In the genomic region with DNA sequence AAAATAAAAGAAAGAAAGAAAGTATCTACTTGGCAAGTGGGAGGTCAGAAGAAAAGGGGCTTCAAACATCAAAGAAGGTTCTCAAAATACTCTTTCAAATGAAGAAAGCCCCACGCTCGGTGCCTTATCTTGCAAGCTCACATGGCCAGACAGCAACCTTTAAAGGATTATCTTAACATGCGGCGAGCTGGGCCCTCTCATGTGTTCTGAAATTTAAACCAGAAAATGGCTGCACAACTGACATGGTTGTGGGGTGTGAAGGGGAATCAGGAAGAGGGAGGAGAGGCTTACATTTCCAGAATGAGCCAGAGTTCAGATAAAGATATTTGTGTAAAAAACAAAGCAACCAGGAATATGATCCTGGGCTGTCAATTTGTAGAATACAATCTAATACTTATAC, we compare ENCODE assay signal across 1 cellular context.
A peak's percentile ranks its signal among the peaks of the same experiment; 100 is the strongest.
TF ChIP-seq lines count a peak whose summit lies in the region.

No MANE protein-coding gene starts in this region.

TF ChIP-seq in K562, 482 proteins besides CTCF, POLR2A, EP300 and RAD21 (continued from another document and continues in another):
- TF ChIP-seq, protein P1, sequence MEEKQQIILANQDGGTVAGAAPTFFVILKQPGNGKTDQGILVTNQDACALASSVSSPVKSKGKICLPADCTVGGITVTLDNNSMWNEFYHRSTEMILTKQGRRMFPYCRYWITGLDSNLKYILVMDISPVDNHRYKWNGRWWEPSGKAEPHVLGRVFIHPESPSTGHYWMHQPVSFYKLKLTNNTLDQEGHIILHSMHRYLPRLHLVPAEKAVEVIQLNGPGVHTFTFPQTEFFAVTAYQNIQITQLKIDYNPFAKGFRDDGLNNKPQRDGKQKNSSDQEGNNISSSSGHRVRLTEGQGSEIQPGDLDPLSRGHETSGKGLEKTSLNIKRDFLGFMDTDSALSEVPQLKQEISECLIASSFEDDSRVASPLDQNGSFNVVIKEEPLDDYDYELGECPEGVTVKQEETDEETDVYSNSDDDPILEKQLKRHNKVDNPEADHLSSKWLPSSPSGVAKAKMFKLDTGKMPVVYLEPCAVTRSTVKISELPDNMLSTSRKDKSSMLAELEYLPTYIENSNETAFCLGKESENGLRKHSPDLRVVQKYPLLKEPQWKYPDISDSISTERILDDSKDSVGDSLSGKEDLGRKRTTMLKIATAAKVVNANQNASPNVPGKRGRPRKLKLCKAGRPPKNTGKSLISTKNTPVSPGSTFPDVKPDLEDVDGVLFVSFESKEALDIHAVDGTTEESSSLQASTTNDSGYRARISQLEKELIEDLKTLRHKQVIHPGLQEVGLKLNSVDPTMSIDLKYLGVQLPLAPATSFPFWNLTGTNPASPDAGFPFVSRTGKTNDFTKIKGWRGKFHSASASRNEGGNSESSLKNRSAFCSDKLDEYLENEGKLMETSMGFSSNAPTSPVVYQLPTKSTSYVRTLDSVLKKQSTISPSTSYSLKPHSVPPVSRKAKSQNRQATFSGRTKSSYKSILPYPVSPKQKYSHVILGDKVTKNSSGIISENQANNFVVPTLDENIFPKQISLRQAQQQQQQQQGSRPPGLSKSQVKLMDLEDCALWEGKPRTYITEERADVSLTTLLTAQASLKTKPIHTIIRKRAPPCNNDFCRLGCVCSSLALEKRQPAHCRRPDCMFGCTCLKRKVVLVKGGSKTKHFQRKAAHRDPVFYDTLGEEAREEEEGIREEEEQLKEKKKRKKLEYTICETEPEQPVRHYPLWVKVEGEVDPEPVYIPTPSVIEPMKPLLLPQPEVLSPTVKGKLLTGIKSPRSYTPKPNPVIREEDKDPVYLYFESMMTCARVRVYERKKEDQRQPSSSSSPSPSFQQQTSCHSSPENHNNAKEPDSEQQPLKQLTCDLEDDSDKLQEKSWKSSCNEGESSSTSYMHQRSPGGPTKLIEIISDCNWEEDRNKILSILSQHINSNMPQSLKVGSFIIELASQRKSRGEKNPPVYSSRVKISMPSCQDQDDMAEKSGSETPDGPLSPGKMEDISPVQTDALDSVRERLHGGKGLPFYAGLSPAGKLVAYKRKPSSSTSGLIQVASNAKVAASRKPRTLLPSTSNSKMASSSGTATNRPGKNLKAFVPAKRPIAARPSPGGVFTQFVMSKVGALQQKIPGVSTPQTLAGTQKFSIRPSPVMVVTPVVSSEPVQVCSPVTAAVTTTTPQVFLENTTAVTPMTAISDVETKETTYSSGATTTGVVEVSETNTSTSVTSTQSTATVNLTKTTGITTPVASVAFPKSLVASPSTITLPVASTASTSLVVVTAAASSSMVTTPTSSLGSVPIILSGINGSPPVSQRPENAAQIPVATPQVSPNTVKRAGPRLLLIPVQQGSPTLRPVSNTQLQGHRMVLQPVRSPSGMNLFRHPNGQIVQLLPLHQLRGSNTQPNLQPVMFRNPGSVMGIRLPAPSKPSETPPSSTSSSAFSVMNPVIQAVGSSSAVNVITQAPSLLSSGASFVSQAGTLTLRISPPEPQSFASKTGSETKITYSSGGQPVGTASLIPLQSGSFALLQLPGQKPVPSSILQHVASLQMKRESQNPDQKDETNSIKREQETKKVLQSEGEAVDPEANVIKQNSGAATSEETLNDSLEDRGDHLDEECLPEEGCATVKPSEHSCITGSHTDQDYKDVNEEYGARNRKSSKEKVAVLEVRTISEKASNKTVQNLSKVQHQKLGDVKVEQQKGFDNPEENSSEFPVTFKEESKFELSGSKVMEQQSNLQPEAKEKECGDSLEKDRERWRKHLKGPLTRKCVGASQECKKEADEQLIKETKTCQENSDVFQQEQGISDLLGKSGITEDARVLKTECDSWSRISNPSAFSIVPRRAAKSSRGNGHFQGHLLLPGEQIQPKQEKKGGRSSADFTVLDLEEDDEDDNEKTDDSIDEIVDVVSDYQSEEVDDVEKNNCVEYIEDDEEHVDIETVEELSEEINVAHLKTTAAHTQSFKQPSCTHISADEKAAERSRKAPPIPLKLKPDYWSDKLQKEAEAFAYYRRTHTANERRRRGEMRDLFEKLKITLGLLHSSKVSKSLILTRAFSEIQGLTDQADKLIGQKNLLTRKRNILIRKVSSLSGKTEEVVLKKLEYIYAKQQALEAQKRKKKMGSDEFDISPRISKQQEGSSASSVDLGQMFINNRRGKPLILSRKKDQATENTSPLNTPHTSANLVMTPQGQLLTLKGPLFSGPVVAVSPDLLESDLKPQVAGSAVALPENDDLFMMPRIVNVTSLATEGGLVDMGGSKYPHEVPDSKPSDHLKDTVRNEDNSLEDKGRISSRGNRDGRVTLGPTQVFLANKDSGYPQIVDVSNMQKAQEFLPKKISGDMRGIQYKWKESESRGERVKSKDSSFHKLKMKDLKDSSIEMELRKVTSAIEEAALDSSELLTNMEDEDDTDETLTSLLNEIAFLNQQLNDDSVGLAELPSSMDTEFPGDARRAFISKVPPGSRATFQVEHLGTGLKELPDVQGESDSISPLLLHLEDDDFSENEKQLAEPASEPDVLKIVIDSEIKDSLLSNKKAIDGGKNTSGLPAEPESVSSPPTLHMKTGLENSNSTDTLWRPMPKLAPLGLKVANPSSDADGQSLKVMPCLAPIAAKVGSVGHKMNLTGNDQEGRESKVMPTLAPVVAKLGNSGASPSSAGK (IDR thresholded peaks at IDR 0.05), result peak; percentile 94
- TF ChIP-seq CBFA2T2 (conservative IDR thresholded peaks at IDR 0.05) (peak; percentile 52), FOS (IDR thresholded peaks at IDR 0.05; ENCODE audit: extremely low read depth, insufficient read length) (no peak), KDM4B (IDR thresholded peaks at IDR 0.05; ENCODE audit: borderline replicate concordance in 2 of 2, low read depth in 1 of 2) (no peak), TRIM28 (IDR thresholded peaks at IDR 0.05) (no peak), GTF2B (IDR thresholded peaks at IDR 0.05; ENCODE audit: extremely low read depth, insufficient read length) (no peak), NEUROD1 (IDR thresholded peaks at IDR 0.05; ENCODE audit: borderline replicate concordance, low read depth, low read length, partially characterized antibody) (no peak), ZNF282 (CRISPR knock-in tag; IDR thresholded peaks at IDR 0.05) (no peak), FOXK1 (CRISPR knock-in tag; IDR thresholded peaks at IDR 0.05; ENCODE audit: borderline replicate concordance) (no peak), KHSRP (IDR thresholded peaks at IDR 0.05) (no peak), ERF (CRISPR knock-in tag; IDR thresholded peaks at IDR 0.05) (peak; percentile 93), HBP1 (CRISPR knock-in tag; IDR thresholded peaks at IDR 0.05) (peak; percentile 44; the same call in 1 of the 2 replicates), HNRNPK (IDR thresholded peaks at IDR 0.05; ENCODE audit: low read depth, low read length, poor library complexity, severe bottlenecking) (no peak), SMAD4 (CRISPR knock-in tag; conservative IDR thresholded peaks at IDR 0.05) (peak; percentile 96), ARNT (IDR thresholded peaks at IDR 0.05) (no peak), PHB (CRISPR knock-in tag; IDR thresholded peaks at IDR 0.05) (no peak), ETV5 (CRISPR knock-in tag; IDR thresholded peaks at IDR 0.05; ENCODE audit: low read depth) (no peak), CREB1 (IDR thresholded peaks at IDR 0.05) (no peak), CREB1 (CRISPR knock-in tag; IDR thresholded peaks at IDR 0.05) (peak; percentile 65), ETV6 (IDR thresholded peaks at IDR 0.05; ENCODE audit: borderline replicate concordance in 1 of 2, low read depth in 2 of 2, low read length in 1 of 2) (no peak), ETV6 (CRISPR knock-in tag; IDR thresholded peaks at IDR 0.05; ENCODE audit: borderline replicate concordance) (peak; percentile 29; the same call in 1 of the 2 replicates), ZNF76 (CRISPR knock-in tag; IDR thresholded peaks at IDR 0.05; ENCODE audit: borderline replicate concordance) (peak; percentile 97), RBM17 (IDR thresholded peaks at IDR 0.05; ENCODE audit: borderline replicate concordance, low read depth, low read length) (no peak), BMI1 (IDR thresholded peaks at IDR 0.05; ENCODE audit: low read length) (no peak), SPI1 (IDR thresholded peaks at IDR 0.05; ENCODE audit: borderline replicate concordance, low read depth, low read length) (no peak), BDP1 (IDR thresholded peaks at IDR 0.05; ENCODE audit: insufficient read depth, insufficient read length) (no peak), ZNF277 (CRISPR knock-in tag; IDR thresholded peaks at IDR 0.05; ENCODE audit: borderline replicate concordance) (no peak), HOMEZ (CRISPR knock-in tag; IDR thresholded peaks at IDR 0.05) (peak; percentile 86; the same call in 1 of the 2 replicates), SOX6 (IDR thresholded peaks at IDR 0.05) (no peak), TEAD2 (tag; IDR thresholded peaks at IDR 0.05) (0 out of 2 replicates have a peak, but pooled peaks have one; percentile 62), SMARCC2 (IDR thresholded peaks at IDR 0.05; ENCODE audit: low read depth) (no peak), ZNF133 (CRISPR knock-in tag; IDR thresholded peaks at IDR 0.05) (peak; percentile 81; the same call in 1 of the 2 replicates), TAF9B (IDR thresholded peaks at IDR 0.05; ENCODE audit: partially characterized antibody) (no peak), GATAD2B (IDR thresholded peaks at IDR 0.05; ENCODE audit: borderline replicate concordance) (no peak), MIER1 (IDR thresholded peaks at IDR 0.05; ENCODE audit: low read depth) (no peak), POLR2H (tag; IDR thresholded peaks at IDR 0.05; ENCODE audit: low read depth) (no peak), ID3 (CRISPR knock-in tag; IDR thresholded peaks at IDR 0.05) (peak; percentile 81), ID3 (tag; IDR thresholded peaks at IDR 0.05) (peak; percentile 95), ZNF668 (CRISPR knock-in tag; IDR thresholded peaks at IDR 0.05) (peak; percentile 87; the same call in 1 of the 2 replicates), MCM5 (IDR thresholded peaks at IDR 0.05; ENCODE audit: low read depth) (no peak)
- TF ChIP-seq, protein P2, sequence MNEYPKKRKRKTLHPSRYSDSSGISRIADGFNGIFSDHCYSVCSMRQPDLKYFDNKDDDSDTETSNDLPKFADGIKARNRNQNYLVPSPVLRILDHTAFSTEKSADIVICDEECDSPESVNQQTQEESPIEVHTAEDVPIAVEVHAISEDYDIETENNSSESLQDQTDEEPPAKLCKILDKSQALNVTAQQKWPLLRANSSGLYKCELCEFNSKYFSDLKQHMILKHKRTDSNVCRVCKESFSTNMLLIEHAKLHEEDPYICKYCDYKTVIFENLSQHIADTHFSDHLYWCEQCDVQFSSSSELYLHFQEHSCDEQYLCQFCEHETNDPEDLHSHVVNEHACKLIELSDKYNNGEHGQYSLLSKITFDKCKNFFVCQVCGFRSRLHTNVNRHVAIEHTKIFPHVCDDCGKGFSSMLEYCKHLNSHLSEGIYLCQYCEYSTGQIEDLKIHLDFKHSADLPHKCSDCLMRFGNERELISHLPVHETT (CRISPR knock-in tag; conservative IDR thresholded peaks at IDR 0.05 in 1 of 2, IDR thresholded peaks at IDR 0.05 in 1 of 2), result peak in 1 of 2 experiments; percentile 95; a peak in 2 of 4 replicates
- TF ChIP-seq, protein P3, sequence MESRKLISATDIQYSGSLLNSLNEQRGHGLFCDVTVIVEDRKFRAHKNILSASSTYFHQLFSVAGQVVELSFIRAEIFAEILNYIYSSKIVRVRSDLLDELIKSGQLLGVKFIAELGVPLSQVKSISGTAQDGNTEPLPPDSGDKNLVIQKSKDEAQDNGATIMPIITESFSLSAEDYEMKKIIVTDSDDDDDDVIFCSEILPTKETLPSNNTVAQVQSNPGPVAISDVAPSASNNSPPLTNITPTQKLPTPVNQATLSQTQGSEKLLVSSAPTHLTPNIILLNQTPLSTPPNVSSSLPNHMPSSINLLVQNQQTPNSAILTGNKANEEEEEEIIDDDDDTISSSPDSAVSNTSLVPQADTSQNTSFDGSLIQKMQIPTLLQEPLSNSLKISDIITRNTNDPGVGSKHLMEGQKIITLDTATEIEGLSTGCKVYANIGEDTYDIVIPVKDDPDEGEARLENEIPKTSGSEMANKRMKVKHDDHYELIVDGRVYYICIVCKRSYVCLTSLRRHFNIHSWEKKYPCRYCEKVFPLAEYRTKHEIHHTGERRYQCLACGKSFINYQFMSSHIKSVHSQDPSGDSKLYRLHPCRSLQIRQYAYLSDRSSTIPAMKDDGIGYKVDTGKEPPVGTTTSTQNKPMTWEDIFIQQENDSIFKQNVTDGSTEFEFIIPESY (CRISPR knock-in tag; IDR thresholded peaks at IDR 0.05), result peak; percentile 52
